1 cellular context compared by ENCODE assay signal in the genomic region with DNA sequence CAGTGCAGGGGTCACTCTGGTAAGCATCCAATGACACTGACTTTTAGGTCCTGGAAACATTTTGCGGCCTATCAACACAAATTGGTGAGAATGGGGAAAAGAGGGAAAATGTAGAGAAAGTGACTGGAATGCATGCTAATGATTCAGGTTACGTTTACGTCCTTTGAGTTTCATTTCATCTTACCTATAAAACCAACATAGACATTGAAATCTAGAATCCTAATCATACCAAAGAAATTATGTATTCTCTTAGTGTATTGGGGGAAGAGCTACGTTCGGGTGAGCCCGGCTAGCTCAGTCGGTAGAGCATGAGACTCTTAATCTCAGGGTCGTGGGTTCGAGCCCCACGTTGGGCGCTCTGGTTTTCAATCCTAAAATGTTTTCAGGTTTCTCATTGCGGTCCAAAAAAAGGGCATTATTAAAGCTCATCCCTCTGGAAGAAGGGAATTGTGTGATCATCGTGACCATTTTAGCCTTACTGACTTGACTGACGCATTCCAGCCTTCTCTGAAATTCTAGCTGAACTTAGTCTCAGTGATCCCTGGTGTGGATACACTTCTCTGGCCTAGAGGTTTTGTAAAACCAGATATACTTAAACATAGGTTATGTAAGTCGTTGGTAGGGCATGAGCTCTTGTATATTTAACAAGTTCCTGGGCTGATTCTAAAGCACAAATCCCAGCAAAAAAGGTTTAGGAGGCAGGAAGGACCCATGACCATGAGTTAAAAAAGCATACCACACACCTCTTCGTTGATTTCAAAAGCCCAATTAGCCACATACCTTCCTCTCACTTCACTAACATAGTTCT.
TF ChIP-seq lines count a peak whose summit lies in the region.

No MANE protein-coding gene starts in this region.

TF ChIP-seq in K562, 482 proteins besides CTCF, POLR2A, EP300 and RAD21 (continues in another document):
- TF ChIP-seq HDAC1 (IDR thresholded peaks at IDR 0.05): peak; percentile 77 to 92
- TF ChIP-seq, protein P1, sequence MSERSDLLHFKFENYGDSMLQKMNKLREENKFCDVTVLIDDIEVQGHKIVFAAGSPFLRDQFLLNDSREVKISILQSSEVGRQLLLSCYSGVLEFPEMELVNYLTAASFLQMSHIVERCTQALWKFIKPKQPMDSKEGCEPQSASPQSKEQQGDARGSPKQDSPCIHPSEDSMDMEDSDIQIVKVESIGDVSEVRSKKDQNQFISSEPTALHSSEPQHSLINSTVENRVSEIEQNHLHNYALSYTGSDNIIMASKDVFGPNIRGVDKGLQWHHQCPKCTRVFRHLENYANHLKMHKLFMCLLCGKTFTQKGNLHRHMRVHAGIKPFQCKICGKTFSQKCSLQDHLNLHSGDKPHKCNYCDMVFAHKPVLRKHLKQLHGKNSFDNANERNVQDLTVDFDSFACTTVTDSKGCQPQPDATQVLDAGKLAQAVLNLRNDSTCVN (CRISPR knock-in tag; IDR thresholded peaks at IDR 0.05): no peak; the same call in 1 of the 2 replicates
- no peak for TF ChIP-seq HMGN3 (IDR thresholded peaks at IDR 0.05; ENCODE audit: borderline replicate concordance, extremely low read depth, insufficient read length, low read depth, low read length)
- no peak for TF ChIP-seq MED1 (CRISPR knock-in tag; IDR thresholded peaks at IDR 0.05; ENCODE audit: borderline replicate concordance)
- TF ChIP-seq MTF1 (CRISPR knock-in tag; IDR thresholded peaks at IDR 0.05; ENCODE audit: borderline replicate concordance): no peak
- TF ChIP-seq, protein P2, sequence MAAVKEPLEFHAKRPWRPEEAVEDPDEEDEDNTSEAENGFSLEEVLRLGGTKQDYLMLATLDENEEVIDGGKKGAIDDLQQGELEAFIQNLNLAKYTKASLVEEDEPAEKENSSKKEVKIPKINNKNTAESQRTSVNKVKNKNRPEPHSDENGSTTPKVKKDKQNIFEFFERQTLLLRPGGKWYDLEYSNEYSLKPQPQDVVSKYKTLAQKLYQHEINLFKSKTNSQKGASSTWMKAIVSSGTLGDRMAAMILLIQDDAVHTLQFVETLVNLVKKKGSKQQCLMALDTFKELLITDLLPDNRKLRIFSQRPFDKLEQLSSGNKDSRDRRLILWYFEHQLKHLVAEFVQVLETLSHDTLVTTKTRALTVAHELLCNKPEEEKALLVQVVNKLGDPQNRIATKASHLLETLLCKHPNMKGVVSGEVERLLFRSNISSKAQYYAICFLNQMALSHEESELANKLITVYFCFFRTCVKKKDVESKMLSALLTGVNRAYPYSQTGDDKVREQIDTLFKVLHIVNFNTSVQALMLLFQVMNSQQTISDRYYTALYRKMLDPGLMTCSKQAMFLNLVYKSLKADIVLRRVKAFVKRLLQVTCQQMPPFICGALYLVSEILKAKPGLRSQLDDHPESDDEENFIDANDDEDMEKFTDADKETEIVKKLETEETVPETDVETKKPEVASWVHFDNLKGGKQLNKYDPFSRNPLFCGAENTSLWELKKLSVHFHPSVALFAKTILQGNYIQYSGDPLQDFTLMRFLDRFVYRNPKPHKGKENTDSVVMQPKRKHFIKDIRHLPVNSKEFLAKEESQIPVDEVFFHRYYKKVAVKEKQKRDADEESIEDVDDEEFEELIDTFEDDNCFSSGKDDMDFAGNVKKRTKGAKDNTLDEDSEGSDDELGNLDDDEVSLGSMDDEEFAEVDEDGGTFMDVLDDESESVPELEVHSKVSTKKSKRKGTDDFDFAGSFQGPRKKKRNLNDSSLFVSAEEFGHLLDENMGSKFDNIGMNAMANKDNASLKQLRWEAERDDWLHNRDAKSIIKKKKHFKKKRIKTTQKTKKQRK (IDR thresholded peaks at IDR 0.05; ENCODE audit: borderline replicate concordance, low read depth, low read length): no peak
- TF ChIP-seq ZNF146 (CRISPR knock-in tag; IDR thresholded peaks at IDR 0.05; ENCODE audit: unreplicated experiment): no peak
- TF ChIP-seq, protein P3, sequence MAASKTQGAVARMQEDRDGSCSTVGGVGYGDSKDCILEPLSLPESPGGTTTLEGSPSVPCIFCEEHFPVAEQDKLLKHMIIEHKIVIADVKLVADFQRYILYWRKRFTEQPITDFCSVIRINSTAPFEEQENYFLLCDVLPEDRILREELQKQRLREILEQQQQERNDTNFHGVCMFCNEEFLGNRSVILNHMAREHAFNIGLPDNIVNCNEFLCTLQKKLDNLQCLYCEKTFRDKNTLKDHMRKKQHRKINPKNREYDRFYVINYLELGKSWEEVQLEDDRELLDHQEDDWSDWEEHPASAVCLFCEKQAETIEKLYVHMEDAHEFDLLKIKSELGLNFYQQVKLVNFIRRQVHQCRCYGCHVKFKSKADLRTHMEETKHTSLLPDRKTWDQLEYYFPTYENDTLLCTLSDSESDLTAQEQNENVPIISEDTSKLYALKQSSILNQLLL (CRISPR knock-in tag; IDR thresholded peaks at IDR 0.05; ENCODE audit: borderline replicate concordance): no peak
- TF ChIP-seq, protein P4, sequence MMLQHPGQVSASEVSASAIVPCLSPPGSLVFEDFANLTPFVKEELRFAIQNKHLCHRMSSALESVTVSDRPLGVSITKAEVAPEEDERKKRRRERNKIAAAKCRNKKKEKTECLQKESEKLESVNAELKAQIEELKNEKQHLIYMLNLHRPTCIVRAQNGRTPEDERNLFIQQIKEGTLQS (IDR thresholded peaks at IDR 0.05): peak; percentile 71
- TF ChIP-seq, protein P4 (CRISPR knock-in tag; conservative IDR thresholded peaks at IDR 0.05): peak; percentile 69
- peak; percentile 43; the same call in 1 of the 2 replicates for TF ChIP-seq ZNF232 (CRISPR knock-in tag; IDR thresholded peaks at IDR 0.05)
- TF ChIP-seq TSC22D4 (tag; IDR thresholded peaks at IDR 0.05): no peak
- no peak for TF ChIP-seq MECOM (CRISPR knock-in tag; IDR thresholded peaks at IDR 0.05)
- no peak for TF ChIP-seq ELF4 (CRISPR knock-in tag; IDR thresholded peaks at IDR 0.05)
- TF ChIP-seq CEBPB (tag; IDR thresholded peaks at IDR 0.05): 0 out of 2 replicates have a peak, but pooled peaks have one; percentile 19
- no peak for TF ChIP-seq BCL6 (CRISPR knock-in tag; IDR thresholded peaks at IDR 0.05)
- TF ChIP-seq, protein P5, sequence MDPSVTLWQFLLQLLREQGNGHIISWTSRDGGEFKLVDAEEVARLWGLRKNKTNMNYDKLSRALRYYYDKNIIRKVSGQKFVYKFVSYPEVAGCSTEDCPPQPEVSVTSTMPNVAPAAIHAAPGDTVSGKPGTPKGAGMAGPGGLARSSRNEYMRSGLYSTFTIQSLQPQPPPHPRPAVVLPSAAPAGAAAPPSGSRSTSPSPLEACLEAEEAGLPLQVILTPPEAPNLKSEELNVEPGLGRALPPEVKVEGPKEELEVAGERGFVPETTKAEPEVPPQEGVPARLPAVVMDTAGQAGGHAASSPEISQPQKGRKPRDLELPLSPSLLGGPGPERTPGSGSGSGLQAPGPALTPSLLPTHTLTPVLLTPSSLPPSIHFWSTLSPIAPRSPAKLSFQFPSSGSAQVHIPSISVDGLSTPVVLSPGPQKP (CRISPR knock-in tag; IDR thresholded peaks at IDR 0.05): no peak
- no peak for TF ChIP-seq ZNF282 (CRISPR knock-in tag; IDR thresholded peaks at IDR 0.05)
- no peak for TF ChIP-seq MAFG (tag; conservative IDR thresholded peaks at IDR 0.05)
- TF ChIP-seq POU5F1 (IDR thresholded peaks at IDR 0.05; ENCODE audit: borderline replicate concordance, low read depth, low read length, partially characterized antibody): peak; percentile 63
- no peak for TF ChIP-seq ZNF586 (CRISPR knock-in tag; conservative IDR thresholded peaks at IDR 0.05)
- TF ChIP-seq, protein P6, sequence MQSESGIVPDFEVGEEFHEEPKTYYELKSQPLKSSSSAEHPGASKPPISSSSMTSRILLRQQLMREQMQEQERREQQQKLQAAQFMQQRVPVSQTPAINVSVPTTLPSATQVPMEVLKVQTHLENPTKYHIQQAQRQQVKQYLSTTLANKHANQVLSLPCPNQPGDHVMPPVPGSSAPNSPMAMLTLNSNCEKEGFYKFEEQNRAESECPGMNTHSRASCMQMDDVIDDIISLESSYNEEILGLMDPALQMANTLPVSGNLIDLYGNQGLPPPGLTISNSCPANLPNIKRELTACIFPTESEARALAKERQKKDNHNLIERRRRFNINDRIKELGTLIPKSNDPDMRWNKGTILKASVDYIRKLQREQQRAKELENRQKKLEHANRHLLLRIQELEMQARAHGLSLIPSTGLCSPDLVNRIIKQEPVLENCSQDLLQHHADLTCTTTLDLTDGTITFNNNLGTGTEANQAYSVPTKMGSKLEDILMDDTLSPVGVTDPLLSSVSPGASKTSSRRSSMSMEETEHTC (IDR thresholded peaks at IDR 0.05): 0 out of 2 replicates have a peak, but pooled peaks have one; percentile 31
- TF ChIP-seq, protein P7, sequence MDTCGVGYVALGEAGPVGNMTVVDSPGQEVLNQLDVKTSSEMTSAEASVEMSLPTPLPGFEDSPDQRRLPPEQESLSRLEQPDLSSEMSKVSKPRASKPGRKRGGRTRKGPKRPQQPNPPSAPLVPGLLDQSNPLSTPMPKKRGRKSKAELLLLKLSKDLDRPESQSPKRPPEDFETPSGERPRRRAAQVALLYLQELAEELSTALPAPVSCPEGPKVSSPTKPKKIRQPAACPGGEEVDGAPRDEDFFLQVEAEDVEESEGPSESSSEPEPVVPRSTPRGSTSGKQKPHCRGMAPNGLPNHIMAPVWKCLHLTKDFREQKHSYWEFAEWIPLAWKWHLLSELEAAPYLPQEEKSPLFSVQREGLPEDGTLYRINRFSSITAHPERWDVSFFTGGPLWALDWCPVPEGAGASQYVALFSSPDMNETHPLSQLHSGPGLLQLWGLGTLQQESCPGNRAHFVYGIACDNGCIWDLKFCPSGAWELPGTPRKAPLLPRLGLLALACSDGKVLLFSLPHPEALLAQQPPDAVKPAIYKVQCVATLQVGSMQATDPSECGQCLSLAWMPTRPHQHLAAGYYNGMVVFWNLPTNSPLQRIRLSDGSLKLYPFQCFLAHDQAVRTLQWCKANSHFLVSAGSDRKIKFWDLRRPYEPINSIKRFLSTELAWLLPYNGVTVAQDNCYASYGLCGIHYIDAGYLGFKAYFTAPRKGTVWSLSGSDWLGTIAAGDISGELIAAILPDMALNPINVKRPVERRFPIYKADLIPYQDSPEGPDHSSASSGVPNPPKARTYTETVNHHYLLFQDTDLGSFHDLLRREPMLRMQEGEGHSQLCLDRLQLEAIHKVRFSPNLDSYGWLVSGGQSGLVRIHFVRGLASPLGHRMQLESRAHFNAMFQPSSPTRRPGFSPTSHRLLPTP (IDR thresholded peaks at IDR 0.05; ENCODE audit: borderline replicate concordance, extremely low read depth, insufficient read length): peak; percentile 88
- TF ChIP-seq, protein P8, sequence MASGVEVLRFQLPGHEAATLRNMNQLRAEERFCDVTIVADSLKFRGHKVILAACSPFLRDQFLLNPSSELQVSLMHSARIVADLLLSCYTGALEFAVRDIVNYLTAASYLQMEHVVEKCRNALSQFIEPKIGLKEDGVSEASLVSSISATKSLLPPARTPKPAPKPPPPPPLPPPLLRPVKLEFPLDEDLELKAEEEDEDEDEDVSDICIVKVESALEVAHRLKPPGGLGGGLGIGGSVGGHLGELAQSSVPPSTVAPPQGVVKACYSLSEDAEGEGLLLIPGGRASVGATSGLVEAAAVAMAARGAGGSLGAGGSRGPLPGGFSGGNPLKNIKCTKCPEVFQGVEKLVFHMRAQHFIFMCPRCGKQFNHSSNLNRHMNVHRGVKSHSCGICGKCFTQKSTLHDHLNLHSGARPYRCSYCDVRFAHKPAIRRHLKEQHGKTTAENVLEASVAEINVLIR (CRISPR knock-in tag; IDR thresholded peaks at IDR 0.05): no peak
- no peak for TF ChIP-seq BMI1 (IDR thresholded peaks at IDR 0.05; ENCODE audit: low read length)
- TF ChIP-seq E2F3 (CRISPR knock-in tag; IDR thresholded peaks at IDR 0.05): no peak
- TF ChIP-seq BRCA1 (IDR thresholded peaks at IDR 0.05): no peak
- TF ChIP-seq BRCA1 (CRISPR knock-in tag; IDR thresholded peaks at IDR 0.05): no peak
- TF ChIP-seq, protein P9, sequence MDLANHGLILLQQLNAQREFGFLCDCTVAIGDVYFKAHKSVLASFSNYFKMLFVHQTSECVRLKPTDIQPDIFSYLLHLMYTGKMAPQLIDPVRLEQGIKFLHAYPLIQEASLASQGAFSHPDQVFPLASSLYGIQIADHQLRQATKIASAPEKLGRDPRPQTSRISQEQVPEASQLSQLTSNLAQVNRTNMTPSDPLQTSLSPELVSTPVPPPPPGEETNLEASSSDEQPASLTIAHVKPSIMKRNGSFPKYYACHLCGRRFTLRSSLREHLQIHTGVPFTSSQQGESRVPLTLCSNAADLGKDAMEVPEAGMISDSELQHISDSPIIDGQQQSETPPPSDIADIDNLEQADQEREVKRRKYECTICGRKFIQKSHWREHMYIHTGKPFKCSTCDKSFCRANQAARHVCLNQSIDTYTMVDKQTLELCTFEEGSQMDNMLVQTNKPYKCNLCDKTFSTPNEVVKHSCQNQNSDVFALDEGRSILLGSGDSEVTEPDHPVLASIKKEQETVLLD (IDR thresholded peaks at IDR 0.05): peak; percentile 88
- TF ChIP-seq, protein P10, sequence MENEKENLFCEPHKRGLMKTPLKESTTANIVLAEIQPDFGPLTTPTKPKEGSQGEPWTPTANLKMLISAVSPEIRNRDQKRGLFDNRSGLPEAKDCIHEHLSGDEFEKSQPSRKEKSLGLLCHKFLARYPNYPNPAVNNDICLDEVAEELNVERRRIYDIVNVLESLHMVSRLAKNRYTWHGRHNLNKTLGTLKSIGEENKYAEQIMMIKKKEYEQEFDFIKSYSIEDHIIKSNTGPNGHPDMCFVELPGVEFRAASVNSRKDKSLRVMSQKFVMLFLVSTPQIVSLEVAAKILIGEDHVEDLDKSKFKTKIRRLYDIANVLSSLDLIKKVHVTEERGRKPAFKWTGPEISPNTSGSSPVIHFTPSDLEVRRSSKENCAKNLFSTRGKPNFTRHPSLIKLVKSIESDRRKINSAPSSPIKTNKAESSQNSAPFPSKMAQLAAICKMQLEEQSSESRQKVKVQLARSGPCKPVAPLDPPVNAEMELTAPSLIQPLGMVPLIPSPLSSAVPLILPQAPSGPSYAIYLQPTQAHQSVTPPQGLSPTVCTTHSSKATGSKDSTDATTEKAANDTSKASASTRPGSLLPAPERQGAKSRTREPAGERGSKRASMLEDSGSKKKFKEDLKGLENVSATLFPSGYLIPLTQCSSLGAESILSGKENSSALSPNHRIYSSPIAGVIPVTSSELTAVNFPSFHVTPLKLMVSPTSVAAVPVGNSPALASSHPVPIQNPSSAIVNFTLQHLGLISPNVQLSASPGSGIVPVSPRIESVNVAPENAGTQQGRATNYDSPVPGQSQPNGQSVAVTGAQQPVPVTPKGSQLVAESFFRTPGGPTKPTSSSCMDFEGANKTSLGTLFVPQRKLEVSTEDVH (IDR thresholded peaks at IDR 0.05; ENCODE audit: low read depth, partially characterized antibody): peak; percentile 55
- peak; percentile 98 for TF ChIP-seq BRD9 (IDR thresholded peaks at IDR 0.05; ENCODE audit: low read depth, partially characterized antibody)
- TF ChIP-seq, protein P11, sequence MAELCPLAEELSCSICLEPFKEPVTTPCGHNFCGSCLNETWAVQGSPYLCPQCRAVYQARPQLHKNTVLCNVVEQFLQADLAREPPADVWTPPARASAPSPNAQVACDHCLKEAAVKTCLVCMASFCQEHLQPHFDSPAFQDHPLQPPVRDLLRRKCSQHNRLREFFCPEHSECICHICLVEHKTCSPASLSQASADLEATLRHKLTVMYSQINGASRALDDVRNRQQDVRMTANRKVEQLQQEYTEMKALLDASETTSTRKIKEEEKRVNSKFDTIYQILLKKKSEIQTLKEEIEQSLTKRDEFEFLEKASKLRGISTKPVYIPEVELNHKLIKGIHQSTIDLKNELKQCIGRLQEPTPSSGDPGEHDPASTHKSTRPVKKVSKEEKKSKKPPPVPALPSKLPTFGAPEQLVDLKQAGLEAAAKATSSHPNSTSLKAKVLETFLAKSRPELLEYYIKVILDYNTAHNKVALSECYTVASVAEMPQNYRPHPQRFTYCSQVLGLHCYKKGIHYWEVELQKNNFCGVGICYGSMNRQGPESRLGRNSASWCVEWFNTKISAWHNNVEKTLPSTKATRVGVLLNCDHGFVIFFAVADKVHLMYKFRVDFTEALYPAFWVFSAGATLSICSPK (IDR thresholded peaks at IDR 0.05; ENCODE audit: borderline replicate concordance): no peak
- peak; percentile 33; the same call in 1 of the 2 replicates for TF ChIP-seq NFE2 (IDR thresholded peaks at IDR 0.05; ENCODE audit: low read depth)
